In genomic region chr12:8078400-8078799, GRCh38 we compare ENCODE assay signal across 8 cellular contexts. TPM values are rescaled to one million over a fixed set of nuclear protein-coding genes. Genes with fewer than 3 reads are reported as not detected.
A peak's percentile ranks its signal among the peaks of the same experiment; 100 is the strongest.
DNase-seq lines count a peak whose midpoint lies in the region; ATAC-seq, FAIRE-seq and TF ChIP-seq lines count a peak whose summit lies in the region.

No MANE protein-coding gene starts in this region.

- intact Hi-C loops in kidney (cut with DNase I) (no loop called here), sciatic nerve (cut with DNase I) (no loop called here)

- H3K36me3 ChIP-seq in BJ (ENCODE audit: control insufficient read depth, insufficient read depth, low read length) (no peaks in the 10 kb centered on the region), kidney (ENCODE audit: control insufficient read depth in 1 of 2, insufficient read depth in 2 of 2, low read length in 2 of 2) (no peaks in the 10 kb centered on the region)

- peaks cover 5% of the 10 kb centered on the region for H3K36me3 Mint-ChIP-seq in activated naive CD8-positive, alpha-beta T cell treated with anti-CD3 and anti-CD28 coated beads, Interleukin-2, amount 10 ng/mL, durations not matched to agents 7 days and 5 days
- peaks cover 18% of the 10 kb centered on the region for H3K36me3 Mint-ChIP-seq in stimulated activated effector memory CD8-positive, alpha-beta T cell treated with anti-CD3 and anti-CD28 coated beads, Interleukin-12 subunit alpha, Interleukin-12 subunit beta, amount 100 ng/mL, for 72 hours

- no peaks in the 10 kb centered on the region for H3K9me3 Mint-ChIP-seq in activated naive CD8-positive, alpha-beta T cell treated with anti-CD3 and anti-CD28 coated beads, Interleukin-2, amount 10 ng/mL, durations not matched to agents 7 days and 5 days
- H3K9me3 Mint-ChIP-seq in stimulated activated effector memory CD8-positive, alpha-beta T cell treated with anti-CD3 and anti-CD28 coated beads, Interleukin-12 subunit alpha, Interleukin-12 subunit beta, amount 100 ng/mL, for 72 hours = no peaks in the 10 kb centered on the region

- no peaks in the 10 kb centered on the region for H3K4me1 ChIP-seq in kidney (ENCODE audit: control insufficient read depth in 1 of 2, insufficient read depth in 1 of 2, low read depth in 1 of 2, low read length in 2 of 2)

- H3K4me3 Mint-ChIP-seq in activated naive CD8-positive, alpha-beta T cell treated with anti-CD3 and anti-CD28 coated beads, Interleukin-2, amount 10 ng/mL, durations not matched to agents 7 days and 5 days = no peak overlapping the region
- H3K4me3 Mint-ChIP-seq in stimulated activated effector memory CD8-positive, alpha-beta T cell treated with anti-CD3 and anti-CD28 coated beads, Interleukin-12 subunit alpha, Interleukin-12 subunit beta, amount 100 ng/mL, for 72 hours = no peak overlapping the region

- peak; percentile 60 for TF ChIP-seq CTCF in BJ (IDR thresholded peaks at IDR 0.05; ENCODE audit: insufficient read depth, low read depth, low read length)
- TF ChIP-seq CTCF in HFF-Myc (IDR thresholded peaks at IDR 0.05; ENCODE audit: low read depth, low read length, missing control alignments) = peak; percentile 55
- no peak for TF ChIP-seq CTCF in RWPE1 (conservative IDR thresholded peaks at IDR 0.05; ENCODE audit: low read depth)
- TF ChIP-seq CTCF in kidney (IDR thresholded peaks at IDR 0.05; ENCODE audit: borderline replicate concordance, extremely low read depth, insufficient read depth) = peak; percentile 15

- peak; percentile 19 for ATAC-seq in activated naive CD8-positive, alpha-beta T cell treated with anti-CD3 and anti-CD28 coated beads, Interleukin-2, amount 10 ng/mL, durations not matched to agents 7 days and 5 days (ENCODE audit: low read depth)
- ATAC-seq in stimulated activated effector memory CD8-positive, alpha-beta T cell treated with anti-CD3 and anti-CD28 coated beads, Interleukin-12 subunit alpha, Interleukin-12 subunit beta, amount 100 ng/mL, for 72 hours = peak; percentile 45
- ATAC-seq in sciatic nerve = no peak

- CTCF ChIA-PET in BJ (lab: Yijun Ruan, JAX) = interaction anchor here (0.6 to 3.7 kb wide), 20 partner anchors 12 to 957 kb away, joined by 3 to 75 read pairs (median 4); partner anchors contain the start of gene C3AR1
- CTCF ChIA-PET in RWPE1 (lab: Yijun Ruan, JAX) = no interaction called here

- H3K9ac ChIP-seq in kidney (ENCODE audit: low read length in 2 of 2) = no peak overlapping the region

- no peak overlapping the region for H3K4me3 ChIP-seq in BJ (ENCODE audit: low read depth, low read length)
- H3K4me3 ChIP-seq in HFF-Myc (replicated peaks; ENCODE audit: low read depth, low read length) = no peak overlapping the region
- H3K4me3 ChIP-seq in kidney (ENCODE audit: low read length in 2 of 2) = no peak overlapping the region

- no peak overlapping the region for H3K27ac Mint-ChIP-seq in activated naive CD8-positive, alpha-beta T cell treated with anti-CD3 and anti-CD28 coated beads, Interleukin-2, amount 10 ng/mL, durations not matched to agents 7 days and 5 days
- H3K27ac Mint-ChIP-seq in stimulated activated effector memory CD8-positive, alpha-beta T cell treated with anti-CD3 and anti-CD28 coated beads, Interleukin-12 subunit alpha, Interleukin-12 subunit beta, amount 100 ng/mL, for 72 hours = peak overlapping the region; percentile 93

- FAIRE-seq in kidney (lab: Jason Lieb, UNC) = no peak

- H3K4me1 Mint-ChIP-seq in activated naive CD8-positive, alpha-beta T cell treated with anti-CD3 and anti-CD28 coated beads, Interleukin-2, amount 10 ng/mL, durations not matched to agents 7 days and 5 days = peaks cover 28% of the 10 kb centered on the region
- H3K4me1 Mint-ChIP-seq in stimulated activated effector memory CD8-positive, alpha-beta T cell treated with anti-CD3 and anti-CD28 coated beads, Interleukin-12 subunit alpha, Interleukin-12 subunit beta, amount 100 ng/mL, for 72 hours = peaks cover 22% of the 10 kb centered on the region

- H3K27me3 ChIP-seq in BJ (ENCODE audit: control insufficient read depth, insufficient read depth, low read length) = no peaks in the 10 kb centered on the region

- H3K27ac ChIP-seq in RWPE1 (no peak overlapping the region), kidney (ENCODE audit: low read depth in 2 of 2, low read length in 2 of 2) (no peak overlapping the region)

- no peaks in the 10 kb centered on the region for H3K9me3 ChIP-seq in kidney (ENCODE audit: control insufficient read depth in 1 of 2, low read length in 2 of 2)

- POLR2A ChIA-PET in BJ (lab: Charles Lee) (interaction anchor here (0.5 to 0.6 kb wide), 2 partner anchors 146 to 244 kb away, joined by 4 to 6 read pairs; no protein-coding TSS in a partner anchor), RWPE1 (lab: Yijun Ruan, JAX; ENCODE audit: low non-redundant PET) (no interaction called here)
- POLR2A ChIA-PET in activated naive CD8-positive, alpha-beta T cell treated with anti-CD3 and anti-CD28 coated beads, Interleukin-2, amount 10 ng/mL, durations not matched to agents 7 days and 5 days (lab: Charles Lee) = interaction anchor here (1.0 to 2.3 kb wide), 9 partner anchors 10 to 145 kb away, joined by 3 to 7 read pairs (median 4); partner anchors contain the start of genes C3AR1 and SLC2A3

- DNase-seq in BJ (ENCODE audit: low read depth) = no peak
- peak; percentile 56 for DNase-seq in HFF-Myc (ENCODE audit: extremely low read depth, low read depth)
- peak; percentile 30 for DNase-seq in RWPE1 (ENCODE audit: low spot score)
- no peak for DNase-seq in activated naive CD8-positive, alpha-beta T cell treated with anti-CD3 and anti-CD28 coated beads, Interleukin-2, amount 10 ng/mL, durations not matched to agents 7 days and 5 days
- no peak for DNase-seq in kidney
- peak in 1 of 2 donors; percentile 65 for DNase-seq in stimulated activated effector memory CD8-positive, alpha-beta T cell treated with anti-CD3 and anti-CD28 coated beads, Interleukin-12 subunit alpha, Interleukin-12 subunit beta, amount 100 ng/mL, for 72 hours (ENCODE audit: low spot score in 2 of 2)
- DNase-seq in sciatic nerve (ENCODE audit: low spot score) = no peak
- DNase-seq in globus pallidus (ENCODE audit: low spot score) = no peak

- H3K27me3 Mint-ChIP-seq in activated naive CD8-positive, alpha-beta T cell treated with anti-CD3 and anti-CD28 coated beads, Interleukin-2, amount 10 ng/mL, durations not matched to agents 7 days and 5 days = no peaks in the 10 kb centered on the region

RNA-seq across cellular contexts. Expression of gene NECAP1, which starts 3.7 kb away (rescaled TPM):
- polyA plus RNA-seq in BJ (2011; rRNA removed) (30.0 and 34.0 TPM in 2 replicates), kidney (ENCODE audit: insufficient read depth, low read depth, low replicate concordance) (20.5 TPM)
- polyA minus RNA-seq in BJ (2011; rRNA and poly(A)+ RNA removed) = 36.4 and 48.5 TPM in 2 replicates
- total RNA-seq in activated naive CD8-positive, alpha-beta T cell treated with anti-CD3 and anti-CD28 coated beads, Interleukin-2, amount 10 ng/mL, durations not matched to agents 7 days and 5 days = 10 to 100 TPM; 41.1 to 47.4 TPM
- total RNA-seq in kidney (29.0 TPM), sciatic nerve (34.8 TPM)

RNA-seq across cellular contexts. Expression of gene C3AR1, which starts 12.2 kb away (rescaled TPM):
- 0.11 and 0.13 TPM in 2 replicates for polyA plus RNA-seq in BJ (2011; rRNA removed)
- polyA minus RNA-seq in BJ (2011; rRNA and poly(A)+ RNA removed) = 0.15 and 0.38 TPM in 2 replicates
- 1 to 10 TPM; 7.8 to 8.2 TPM for total RNA-seq in activated naive CD8-positive, alpha-beta T cell treated with anti-CD3 and anti-CD28 coated beads, Interleukin-2, amount 10 ng/mL, durations not matched to agents 7 days and 5 days
- total RNA-seq in kidney = 17.7 TPM
- polyA plus RNA-seq in kidney (ENCODE audit: insufficient read depth, low read depth, low replicate concordance) = 2.9 TPM
- 21.8 TPM for total RNA-seq in sciatic nerve

RNA-seq across cellular contexts. Expression of gene CLEC4A, which starts 45.0 kb away (rescaled TPM):
- polyA plus RNA-seq in BJ (2011; rRNA removed) (0.26 and 0.48 TPM in 2 replicates), kidney (ENCODE audit: insufficient read depth, low read depth, low replicate concordance) (2.4 TPM)
- 0.15 TPM in 1 of 2 replicates, not detected in the other for polyA minus RNA-seq in BJ (2011; rRNA and poly(A)+ RNA removed)
- under 1 TPM; 0.74 to 0.83 TPM for total RNA-seq in activated naive CD8-positive, alpha-beta T cell treated with anti-CD3 and anti-CD28 coated beads, Interleukin-2, amount 10 ng/mL, durations not matched to agents 7 days and 5 days
- total RNA-seq in kidney (3.7 TPM), sciatic nerve (4.6 TPM)

RNA-seq across cellular contexts. Expression of gene FOXJ2, which starts 45.9 kb away (rescaled TPM):
- polyA plus RNA-seq in BJ (2011; rRNA removed) (5.3 and 6.5 TPM in 2 replicates), kidney (ENCODE audit: insufficient read depth, low read depth, low replicate concordance) (4.4 TPM)
- polyA minus RNA-seq in BJ (2011; rRNA and poly(A)+ RNA removed) = 8.8 and 14.2 TPM in 2 replicates
- 10 to 100 TPM; 26.4 to 26.9 TPM for total RNA-seq in activated naive CD8-positive, alpha-beta T cell treated with anti-CD3 and anti-CD28 coated beads, Interleukin-2, amount 10 ng/mL, durations not matched to agents 7 days and 5 days
- total RNA-seq in kidney (17.0 TPM), sciatic nerve (29.9 TPM)

Comparison
In these comparisons a context has a peak if more than half of its experiments do, and no peak if none do; other contexts are left out.
1. DNase-seq: peak in HFF-Myc (single experiment) and RWPE1 (single experiment); none in BJ (single experiment), activated naive CD8-positive, alpha-beta T cell treated with anti-CD3 and anti-CD28 coated beads, Interleukin-2, amount 10 ng/mL, durations not matched to agents 7 days and 5 days (single experiment), kidney (single experiment), sciatic nerve (single experiment) and globus pallidus (single experiment).